In genomic region chr10:61059636-61060035, GRCh38 we compare ENCODE assay signal across 14 cellular contexts.
DNase-seq lines count a peak whose midpoint lies in the region; ATAC-seq and TF ChIP-seq lines count a peak whose summit lies in the region.
"Had no signal": no experiment of that assay in that cellular context is flagged by ENCODE, and none has a peak within 500 bp of the region (broad histone marks: within the 10 kb centered on the region; RNA-seq: fewer than 3 reads in every experiment).

No MANE protein-coding gene starts in this region.

- no peak overlapping the region for H3K4me3 ChIP-seq in PC-3 (ENCODE audit: low read length)
- no peak overlapping the region for H3K4me3 ChIP-seq in gastroesophageal sphincter

- no peak for TF ChIP-seq POLR2A in gastroesophageal sphincter (IDR thresholded peaks at IDR 0.05)

- H3F3A ChIP-seq in PC-3 (ENCODE audit: low read length, unreplicated experiment) = no peaks in the 10 kb centered on the region

- no peaks in the 10 kb centered on the region for H3K36me3 ChIP-seq in PC-3 (ENCODE audit: low read depth, low read length)
- no peaks in the 10 kb centered on the region for H3K36me3 ChIP-seq in gastroesophageal sphincter

- H4K20me1 ChIP-seq in PC-3 (ENCODE audit: low read length) = no peaks in the 10 kb centered on the region

- H3K9me2 ChIP-seq in PC-3 (replicated peaks; ENCODE audit: low read length) = no peaks in the 10 kb centered on the region

- TF ChIP-seq CTCF in PC-3 (conservative IDR thresholded peaks at IDR 0.05; ENCODE audit: low read depth, low read length) = 0 out of 2 replicates have a peak, but pooled peaks have one; percentile 14
- no peak for TF ChIP-seq CTCF in gastroesophageal sphincter (IDR thresholded peaks at IDR 0.05)

- no peak overlapping the region for H3K4me2 ChIP-seq in PC-3 (ENCODE audit: low read length)

- CTCF ChIA-PET in PC-3 (lab: Charles Lee) = interaction anchor here (0.7 kb wide), 1 partner anchor 20 kb away, joined by 10 read pairs; no protein-coding TSS in a partner anchor

- BruUV-seq in PC-3 (replicated peaks; lab: Mats Ljungman, UMichigan) = no TSS peak

- ATAC-seq in PC-3 (no peak), gastroesophageal sphincter (no peak), GM19035 (IDR thresholded peaks at IDR 0.05; ENCODE audit: unreplicated experiment) (no peak)
- ATAC-seq: HCT116 had no signal

- peaks cover 6% of the 10 kb centered on the region; the same call in 1 of the 2 replicates for H3K27me3 ChIP-seq in PC-3 (ENCODE audit: low read length)
- H3K27me3 ChIP-seq in gastroesophageal sphincter = no peaks in the 10 kb centered on the region

- H3K79me2 ChIP-seq in PC-3 (ENCODE audit: low read length) = no peaks in the 10 kb centered on the region

- 71 to 76% methylated on average over 5 of the region's 5 CpGs for WGBS in gastroesophageal sphincter (ENCODE audit: low coverage in 1 of 2), 2 donors

- TF ChIP-seq EP300 in gastroesophageal sphincter (IDR thresholded peaks at IDR 0.05) = no peak

- no peaks in the 10 kb centered on the region for H3K4me1 ChIP-seq in PC-3 (ENCODE audit: insufficient read depth, low read length)
- H3K4me1 ChIP-seq in gastroesophageal sphincter = peaks cover 0 to 9% (median 3%) of the 10 kb centered on the region in 3 donors

- intact Hi-C loops in PC-3 (cut with micrococcal nuclease) = no loop called here

- POLR2A ChIA-PET in PC-3 (lab: Charles Lee; ENCODE audit: unreplicated experiment) = no interaction called here

- H3K9me3 ChIP-seq in PC-3 (ENCODE audit: low read length) (no peaks in the 10 kb centered on the region), gastroesophageal sphincter (no peaks in the 10 kb centered on the region)
- H3K9me3 ChIP-seq: Caco-2 had no signal

- DNase-seq in PC-3 = no peak
- DNase-seq in dermis microvascular lymphatic vessel endothelial cell (ENCODE audit: low read depth in 2 of 2) = peak; percentile 62 to 66
- DNase-seq in glomerular endothelial cell (ENCODE audit: extremely low read depth, low read depth, low spot score) = peak; percentile 9
- DNase-seq in NCI-H2196 treated with DMSO at 0.1 percent for 48 hours (lab: John Stamatoyannopoulos, UW; ENCODE audit: unreplicated experiment) = no peak
- DNase-seq in AG08396 (ENCODE audit: low spot score) = no peak
- DNase-seq: AML-193; Caco-2; CD4-positive, alpha-beta T cell; HFFc6 had no signal

- no peak overlapping the region for H2AFZ ChIP-seq in PC-3 (ENCODE audit: low read length)

- H3K9ac ChIP-seq in PC-3 (ENCODE audit: low read length) = no peak overlapping the region

- H3K27ac ChIP-seq in PC-3 (ENCODE audit: low read length) (no peak overlapping the region), gastroesophageal sphincter (no peak overlapping the region)
- H3K27ac ChIP-seq: C4-2B, HL-60 had no signal

Comparison
In these comparisons a context has a peak if more than half of its experiments do, and no peak if none do; other contexts are left out.
1. DNase-seq: peak in dermis microvascular lymphatic vessel endothelial cell (2 of 2) and glomerular endothelial cell (single experiment); none in PC-3 (single experiment), NCI-H2196 treated with DMSO at 0.1 percent for 48 hours (single experiment) and AG08396 (single experiment).